In genomic region chr20:51784299-51784698, GRCh38 we compare ENCODE assay signal across 2 cellular contexts.
TF ChIP-seq lines count a peak whose summit lies in the region.

No MANE protein-coding gene starts in this region.

TF ChIP-seq in HepG2, 621 proteins besides CTCF, POLR2A, EP300 and RAD21:
- TF ChIP-seq TEAD3 (CRISPR knock-in tag; optimal IDR thresholded peaks at IDR 0.05; ENCODE audit: borderline replicate concordance) (peak; percentile 24), ZNF737 (CRISPR knock-in tag; IDR thresholded peaks at IDR 0.05; ENCODE audit: borderline replicate concordance) (no peak), ZNF296 (CRISPR knock-in tag; conservative IDR thresholded peaks at IDR 0.05) (no peak), REPIN1 (CRISPR knock-in tag; IDR thresholded peaks at IDR 0.05; ENCODE audit: borderline replicate concordance, low read depth) (no peak), HINFP (CRISPR knock-in tag; IDR thresholded peaks at IDR 0.05; ENCODE audit: low read depth) (no peak)

TF ChIP-seq in H1, 55 proteins besides CTCF, POLR2A, EP300 and RAD21:
- TF ChIP-seq GABPA (IDR thresholded peaks at IDR 0.05; ENCODE audit: borderline replicate concordance, insufficient read depth, low read length) (no peak), NRF1 (IDR thresholded peaks at IDR 0.05; ENCODE audit: low read depth, low read length) (no peak), SUZ12 (IDR thresholded peaks at IDR 0.05; ENCODE audit: low read length) (no peak), KDM4A (IDR thresholded peaks at IDR 0.05; ENCODE audit: low read depth, low read length, severe bottlenecking) (no peak), SP1 (IDR thresholded peaks at IDR 0.05; ENCODE audit: low read depth, low read length) (no peak), SP2 (IDR thresholded peaks at IDR 0.05; ENCODE audit: low read length) (no peak)
